In the genomic region with DNA sequence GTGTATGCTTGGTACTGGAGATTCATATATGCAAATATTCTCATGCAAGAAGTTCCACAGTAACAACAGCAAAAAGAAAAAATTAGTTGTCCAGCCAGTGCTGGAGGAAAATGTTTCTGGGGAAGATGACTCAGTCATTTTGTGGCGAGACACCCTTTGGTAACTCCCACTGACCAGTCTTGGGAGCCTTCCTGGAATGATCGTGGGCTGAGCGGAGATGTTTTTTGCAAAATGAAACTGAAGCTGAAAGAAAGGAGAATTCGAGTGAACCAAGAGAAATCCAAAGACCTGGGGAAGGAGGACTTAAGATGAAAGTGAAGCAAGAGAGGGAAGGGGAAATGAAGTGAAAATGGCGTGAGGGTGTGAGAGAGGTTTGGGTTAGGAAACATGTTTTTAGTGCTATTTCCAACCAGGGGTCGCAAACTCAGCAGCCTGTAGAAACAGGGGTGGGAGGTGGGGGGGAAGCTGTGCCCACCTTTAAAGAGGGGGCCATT, we compare ENCODE assay signal across 8 cellular contexts. TPM values are rescaled to one million over a fixed set of nuclear protein-coding genes. Genes with fewer than 3 reads are reported as not detected.
DNase-seq lines count a peak whose midpoint lies in the region; ATAC-seq and TF ChIP-seq lines count a peak whose summit lies in the region.

No MANE protein-coding gene starts in this region.

- no peaks in the 10 kb centered on the region for H3K9me3 ChIP-seq in prostate gland

- H3K27ac ChIP-seq in prostate gland, result peak overlapping the region; percentile 28 to 43

- TF ChIP-seq POLR2A in prostate gland (IDR thresholded peaks at IDR 0.05), result no peak

- H3K4me1 ChIP-seq in prostate gland (replicated peaks), result peaks cover 8% of the 10 kb centered on the region

- ATAC-seq in GM21526 (IDR thresholded peaks at IDR 0.05; ENCODE audit: low FRiP score, unreplicated experiment) (no peak), HG02870 (IDR thresholded peaks at IDR 0.05; ENCODE audit: unreplicated experiment) (no peak), HG03439 (IDR thresholded peaks at IDR 0.05; ENCODE audit: unreplicated experiment) (no peak)

- peak; percentile 5 to 34 for DNase-seq in stimulated activated CD4-positive, alpha-beta T cell treated with anti-CD3 and anti-CD28 coated beads, Interleukin-12 subunit alpha, Interleukin-12 subunit beta, amount 100 ng/mL, for 24 hours (ENCODE audit: low read depth in 2 of 2)
- no peak for DNase-seq in stimulated activated CD4-positive, alpha-beta T cell treated with anti-CD3 and anti-CD28 coated beads, Interleukin-12 subunit alpha, Interleukin-12 subunit beta, amount 100 ng/mL, for 4 hours
- DNase-seq in fibroblast of pulmonary artery (ENCODE audit: low read depth), result peak; percentile 95
- no peak for DNase-seq in prostate gland (ENCODE audit: low spot score)

- intact Hi-C loops in prostate gland (cut with DNase I), result no loop called here

- peak overlapping the region; percentile 67 for H3K4me3 ChIP-seq in WI38 (ENCODE audit: low read depth, low read length)
- H3K4me3 ChIP-seq in fibroblast of pulmonary artery (replicated peaks; ENCODE audit: low read depth, low read length), result peak overlapping the region; percentile 66
- H3K4me3 ChIP-seq in prostate gland, result peak overlapping the region in 1 of 2 donors; percentile 1

- no peak for TF ChIP-seq CTCF in WI38 (IDR thresholded peaks at IDR 0.05; ENCODE audit: low read depth, low read length)
- TF ChIP-seq CTCF in fibroblast of pulmonary artery (IDR thresholded peaks at IDR 0.05; ENCODE audit: low read length, missing control alignments), result no peak
- TF ChIP-seq CTCF in prostate gland (IDR thresholded peaks at IDR 0.05), result no peak

- H3K27me3 ChIP-seq in prostate gland (replicated peaks; ENCODE audit: insufficient read depth), result no peaks in the 10 kb centered on the region

- WGBS in prostate gland, result 25% methylated on average over 6 of the region's 6 CpGs

- no peaks in the 10 kb centered on the region for H3K36me3 ChIP-seq in prostate gland

RNA-seq across cellular contexts. Expression of a gene that starts 5.2 kb away (rescaled TPM):
- 10 to 100 TPM; 56.6 to 66.4 TPM for total RNA-seq in prostate gland

RNA-seq across cellular contexts. Expression of a gene that starts 49.1 kb away (rescaled TPM):
- total RNA-seq in prostate gland, result 10 to 100 TPM; 24.3 to 32.4 TPM

RNA-seq across cellular contexts. Expression of a gene that starts 51.6 kb away (rescaled TPM):
- total RNA-seq in prostate gland, result 10 to 100 TPM; 31.1 to 32.4 TPM

Comparison
In these comparisons a context has a peak if more than half of its experiments do, and no peak if none do; other contexts are left out.
1. DNase-seq: peak in stimulated activated CD4-positive, alpha-beta T cell treated with anti-CD3 and anti-CD28 coated beads, Interleukin-12 subunit alpha, Interleukin-12 subunit beta, amount 100 ng/mL, for 24 hours (2 of 2) and fibroblast of pulmonary artery (single experiment); none in stimulated activated CD4-positive, alpha-beta T cell treated with anti-CD3 and anti-CD28 coated beads, Interleukin-12 subunit alpha, Interleukin-12 subunit beta, amount 100 ng/mL, for 4 hours (single experiment) and prostate gland (single experiment).